In genomic region chr5:107668154-107668932, GRCh38 we compare ENCODE assay signal across 11 cellular contexts. TPM values are rescaled to one million over a fixed set of nuclear protein-coding genes. Genes with fewer than 3 reads are reported as not detected.
DNase-seq lines count a peak whose midpoint lies in the region; ATAC-seq and TF ChIP-seq lines count a peak whose summit lies in the region.
"Had no signal": no experiment of that assay in that cellular context is flagged by ENCODE, and none has a peak within 500 bp of the region (broad histone marks: within the 10 kb centered on the region; RNA-seq: fewer than 3 reads in every experiment).

No MANE protein-coding gene starts in this region.

- H3K27me3 Mint-ChIP-seq in mesothelial cell of epicardium (ENCODE audit: low read depth): no peaks in the 10 kb centered on the region
- H3K27me3 Mint-ChIP-seq in stimulated activated naive B cell treated with anti-CD40 and anti-IgM and Interleukin-4, amounts not matched to agents 10 μg/mL and 1 μg/mL and 100 μg/mL, for 72 hours: peaks cover 42 to 54% of the 10 kb centered on the region in 2 donors

- no peaks in the 10 kb centered on the region for H3K9me3 Mint-ChIP-seq in mesothelial cell of epicardium
- H3K9me3 Mint-ChIP-seq in stimulated activated naive B cell treated with anti-CD40 and anti-IgM and Interleukin-4, amounts not matched to agents 10 μg/mL and 1 μg/mL and 100 μg/mL, for 72 hours: no peaks in the 10 kb centered on the region
- H3K9me3 Mint-ChIP-seq: T-helper 1 cell treated with Interleukin-12 subunit alpha and Interleukin-12 subunit beta and Interleukin-4 antibody, amounts not matched to agents 30 μg/mL and 1 μg/mL, for 36 hours had no signal

- peak overlapping the region; percentile 95 for H3K27ac Mint-ChIP-seq in mesothelial cell of epicardium
- H3K27ac Mint-ChIP-seq in stimulated activated naive B cell treated with anti-CD40 and anti-IgM and Interleukin-4, amounts not matched to agents 10 μg/mL and 1 μg/mL and 100 μg/mL, for 72 hours: no peak overlapping the region
- H3K27ac Mint-ChIP-seq: T-helper 1 cell treated with Interleukin-12 subunit alpha and Interleukin-12 subunit beta and Interleukin-4 antibody, amounts not matched to agents 30 μg/mL and 1 μg/mL, for 36 hours had no signal

- H3K4me3 Mint-ChIP-seq in mesothelial cell of epicardium: peak overlapping the region; percentile 93
- no peak overlapping the region for H3K4me3 Mint-ChIP-seq in stimulated activated naive B cell treated with anti-CD40 and anti-IgM and Interleukin-4, amounts not matched to agents 10 μg/mL and 1 μg/mL and 100 μg/mL, for 72 hours
- H3K4me3 Mint-ChIP-seq: T-helper 1 cell treated with Interleukin-12 subunit alpha and Interleukin-12 subunit beta and Interleukin-4 antibody, amounts not matched to agents 30 μg/mL and 1 μg/mL, for 36 hours had no signal

- H3K4me1 Mint-ChIP-seq in mesothelial cell of epicardium: peaks cover 32% of the 10 kb centered on the region
- peaks cover 23 to 40% of the 10 kb centered on the region in 2 donors for H3K4me1 Mint-ChIP-seq in stimulated activated naive B cell treated with anti-CD40 and anti-IgM and Interleukin-4, amounts not matched to agents 10 μg/mL and 1 μg/mL and 100 μg/mL, for 72 hours

- DNase-seq in right atrium auricular region (ENCODE audit: low spot score) (no peak), cardiac septum (ENCODE audit: low spot score) (no peak), dorsolateral prefrontal cortex (no peak), mesothelial cell of epicardium (ENCODE audit: low spot score in 2 of 2, unreplicated experiment in 2 of 2) (no peak), DMS79 treated with DMSO at 0.1 percent for 48 hours (lab: John Stamatoyannopoulos, UW) (no peak), activated T-cell treated with anti-CD3 and anti-CD28 coated beads for 4 hours (no peak)
- DNase-seq in stimulated activated naive B cell treated with anti-CD40 and anti-IgM and Interleukin-4, amounts not matched to agents 10 μg/mL and 1 μg/mL and 100 μg/mL, for 72 hours: no peak
- DNase-seq: activated naive CD4-positive, alpha-beta T cell; NCI-H187 treated with DMSO at 0.1 percent for 48 hours had no signal

- H3K4me1 ChIP-seq in right atrium auricular region: peaks cover 0 to 12% of the 10 kb centered on the region in 2 donors

- H3K4me3 ChIP-seq in right atrium auricular region (peak overlapping the region; percentile 57 to 65), dorsolateral prefrontal cortex (peak overlapping the region in 58 of 59 donors; percentile 46 to 83 (median 71))

- H3K27me3 ChIP-seq in right atrium auricular region (no peaks in the 10 kb centered on the region), dorsolateral prefrontal cortex (peaks cover 0 to 25% (median 0%) of the 10 kb centered on the region in 45 donors)

- H3K36me3 Mint-ChIP-seq in mesothelial cell of epicardium: no peaks in the 10 kb centered on the region
- H3K36me3 Mint-ChIP-seq in stimulated activated naive B cell treated with anti-CD40 and anti-IgM and Interleukin-4, amounts not matched to agents 10 μg/mL and 1 μg/mL and 100 μg/mL, for 72 hours: peaks cover 0 to 5% of the 10 kb centered on the region in 2 donors

- H3K36me3 ChIP-seq in right atrium auricular region: no peaks in the 10 kb centered on the region

- no peak for TF ChIP-seq CTCF in right atrium auricular region (IDR thresholded peaks at IDR 0.05)
- TF ChIP-seq CTCF in dorsolateral prefrontal cortex (IDR thresholded peaks at IDR 0.05 in 54 of 56, conservative IDR thresholded peaks at IDR 0.05 in 2 of 56; ENCODE audit: low read depth in 1 of 56, partially characterized antibody in 56 of 56): no peak
- TF ChIP-seq CTCF in mesothelial cell of epicardium (IDR thresholded peaks at IDR 0.05; ENCODE audit: unreplicated experiment): no peak

- no peaks in the 10 kb centered on the region for H3K9me3 ChIP-seq in right atrium auricular region

- ATAC-seq in GM21360 (IDR thresholded peaks at IDR 0.05; ENCODE audit: unreplicated experiment): no peak
- no peak for ATAC-seq in stimulated activated naive B cell treated with anti-CD40 and anti-IgM and Interleukin-4, amounts not matched to agents 10 μg/mL and 1 μg/mL and 100 μg/mL, for 72 hours (replicated peaks)

- H3K27ac ChIP-seq in right atrium auricular region: peak overlapping the region; percentile 89 to 92
- peak overlapping the region in 23 of 59 donors; percentile 16 to 94 (median 82) for H3K27ac ChIP-seq in dorsolateral prefrontal cortex

- intact Hi-C loops in cardiac septum (cut with DNase I): loop anchor here (5.0 kb wide), 1 partner anchor 76 kb away; no protein-coding TSS in a partner anchor
- intact Hi-C loops in dorsolateral prefrontal cortex (cut with DNase I): no loop called here

RNA-seq across cellular contexts. Expression of gene EFNA5, which starts 2.4 kb away (rescaled TPM):
- total RNA-seq in right atrium auricular region (10 to 100 TPM; 17.0 to 19.2 TPM), cardiac septum (40.9 TPM), dorsolateral prefrontal cortex (10 to 100 TPM; 29.9 to 90.2 (median 56.1) TPM), mesothelial cell of epicardium (54.0 to 58.0 TPM (median 57.5 TPM) in 3 replicates)
